In the genomic region with DNA sequence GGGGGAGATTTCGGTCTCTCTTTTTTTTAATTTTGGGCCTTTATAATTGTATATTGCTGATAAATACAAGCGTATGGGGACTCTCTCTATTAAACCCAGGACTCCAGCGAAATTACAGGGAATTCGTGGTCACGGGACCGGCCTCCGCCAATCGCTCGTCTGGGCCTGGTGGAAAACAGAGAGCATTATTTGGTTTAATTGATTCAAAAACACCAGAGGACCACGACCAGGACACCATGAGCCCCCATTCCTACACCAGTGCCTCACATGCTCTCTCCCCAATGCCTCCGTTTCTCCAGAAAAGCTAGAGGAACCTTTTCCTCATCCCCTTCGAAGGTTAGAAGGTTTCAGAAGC, we compare ENCODE assay signal across 8 cellular contexts. TPM values are rescaled to one million over a fixed set of nuclear protein-coding genes. Genes with fewer than 3 reads are reported as not detected.
DNase-seq lines count a peak whose midpoint lies in the region; ATAC-seq, FAIRE-seq and TF ChIP-seq lines count a peak whose summit lies in the region.

Gene HOXB2, minus strand, starts transcription at position 88 of the 355 bp plus-strand sequence. CDS start 198 bp downstream, outside the sequence.

- H3K27me3 ChIP-seq in left ventricle myocardium inferior (ENCODE audit: low read depth) (peaks cover 100% of the 10 kb centered on the region), gastrocnemius medialis (peaks cover 16 to 38% (median 20%) of the 10 kb centered on the region in 3 donors)

- peaks cover 68% of the 10 kb centered on the region for H3K27me3 Mint-ChIP-seq in activated CD4-positive, alpha-beta T cell treated with anti-CD3 and anti-CD28 coated beads, Interleukin-2, amount 10 ng/mL, durations not matched to agents 7 days and 5 days
- H3K27me3 Mint-ChIP-seq in activated B cell treated with CpG ODN at 0.5 μM for 24 hours = peaks cover 34% of the 10 kb centered on the region

- POLR2A ChIA-PET in activated CD4-positive, alpha-beta T cell treated with anti-CD3 and anti-CD28 coated beads, Interleukin-2, amount 10 ng/mL, durations not matched to agents 7 days and 5 days (lab: Charles Lee) = no interaction called here
- POLR2A ChIA-PET in activated B cell treated with CpG ODN at 0.5 μM for 24 hours (lab: Charles Lee) = no interaction called here

- H3K36me3 Mint-ChIP-seq in activated CD4-positive, alpha-beta T cell treated with anti-CD3 and anti-CD28 coated beads, Interleukin-2, amount 10 ng/mL, durations not matched to agents 7 days and 5 days (ENCODE audit: low read depth) = peaks cover 7% of the 10 kb centered on the region
- H3K36me3 Mint-ChIP-seq in activated B cell treated with CpG ODN at 0.5 μM for 24 hours (ENCODE audit: low read depth) = peaks cover 5% of the 10 kb centered on the region

- no peaks in the 10 kb centered on the region for H3K9me3 ChIP-seq in left ventricle myocardium inferior (replicated peaks)
- no peaks in the 10 kb centered on the region for H3K9me3 ChIP-seq in gastrocnemius medialis

- TF ChIP-seq CTCF in activated B cell treated with CpG ODN at 0.5 μM for 24 hours (IDR thresholded peaks at IDR 0.05) (no peak), left ventricle myocardium inferior (IDR thresholded peaks at IDR 0.05; ENCODE audit: borderline replicate concordance) (no peak), gastrocnemius medialis (IDR thresholded peaks at IDR 0.05 in 4 of 5, conservative IDR thresholded peaks at IDR 0.05 in 1 of 5) (no peak)

- ATAC-seq in activated B cell treated with CpG ODN at 0.5 μM for 24 hours (ENCODE audit: low read depth) = no peak
- ATAC-seq in gastrocnemius medialis = no peak
- ATAC-seq in GM18858 (IDR thresholded peaks at IDR 0.05; ENCODE audit: unreplicated experiment) = no peak

- H3K27ac ChIP-seq in left ventricle myocardium inferior (replicated peaks) = peak within 1 kb of the TSS; percentile 90
- H3K27ac ChIP-seq in gastrocnemius medialis = peak within 1 kb of the TSS; percentile 80 to 94 (median 85)

- TF ChIP-seq POLR2A in gastrocnemius medialis (IDR thresholded peaks at IDR 0.05) = no peak

- H3K9me3 Mint-ChIP-seq in activated CD4-positive, alpha-beta T cell treated with anti-CD3 and anti-CD28 coated beads, Interleukin-2, amount 10 ng/mL, durations not matched to agents 7 days and 5 days = no peaks in the 10 kb centered on the region
- H3K9me3 Mint-ChIP-seq in activated B cell treated with CpG ODN at 0.5 μM for 24 hours = no peaks in the 10 kb centered on the region

- H3K4me3 Mint-ChIP-seq in activated CD4-positive, alpha-beta T cell treated with anti-CD3 and anti-CD28 coated beads, Interleukin-2, amount 10 ng/mL, durations not matched to agents 7 days and 5 days = peak within 1 kb of the TSS; percentile 79
- peak within 1 kb of the TSS; percentile 88 for H3K4me3 Mint-ChIP-seq in activated B cell treated with CpG ODN at 0.5 μM for 24 hours

- H3K36me3 ChIP-seq in left ventricle myocardium inferior (no peaks in the 10 kb centered on the region), gastrocnemius medialis (no peaks in the 10 kb centered on the region)

- peak within 1 kb of the TSS; percentile 86 for H3K27ac Mint-ChIP-seq in activated CD4-positive, alpha-beta T cell treated with anti-CD3 and anti-CD28 coated beads, Interleukin-2, amount 10 ng/mL, durations not matched to agents 7 days and 5 days
- peak within 1 kb of the TSS; percentile 82 for H3K27ac Mint-ChIP-seq in activated B cell treated with CpG ODN at 0.5 μM for 24 hours

- peaks cover 46% of the 10 kb centered on the region for H3K4me1 ChIP-seq in left ventricle myocardium inferior
- H3K4me1 ChIP-seq in gastrocnemius medialis = peaks cover 10 to 40% of the 10 kb centered on the region in 2 donors

- no peak for DNase-seq in activated CD4-positive, alpha-beta T cell treated with anti-CD3 and anti-CD28 coated beads, Interleukin-2, amount 10 ng/mL, durations not matched to agents 7 days and 5 days
- DNase-seq in activated CD4-positive, alpha-beta T cell treated with anti-CD3 and anti-CD28 coated beads for 4 hours = no peak
- no peak for DNase-seq in activated B cell treated with CpG ODN at 0.5 μM for 24 hours
- DNase-seq in left ventricle myocardium inferior = peak; percentile 45
- DNase-seq in gastrocnemius medialis = no peak
- DNase-seq in GM19239 (ENCODE audit: insufficient read length, low spot score) = no peak
- no peak for DNase-seq in SKM-1 treated with dmso at 0.1 percent for 144 hours (lab: John Stamatoyannopoulos, UW; ENCODE audit: unreplicated experiment)

- H3K4me1 Mint-ChIP-seq in activated CD4-positive, alpha-beta T cell treated with anti-CD3 and anti-CD28 coated beads, Interleukin-2, amount 10 ng/mL, durations not matched to agents 7 days and 5 days = peaks cover 41% of the 10 kb centered on the region
- peaks cover 40% of the 10 kb centered on the region for H3K4me1 Mint-ChIP-seq in activated B cell treated with CpG ODN at 0.5 μM for 24 hours

- peak within 1 kb of the TSS; percentile 74 for H3K4me3 ChIP-seq in left ventricle myocardium inferior
- H3K4me3 ChIP-seq in gastrocnemius medialis = peak within 1 kb of the TSS; percentile 59 to 76 (median 68)

- in situ Hi-C loops in gastrocnemius medialis (cut with MboI; ENCODE audit: low sequenced_read_pairs in 4 of 4) = no loop called here

- FAIRE-seq in GM19239 (lab: Jason Lieb, UNC) = no peak

- intact Hi-C loops in activated B cell treated with CpG ODN at 0.5 μM for 24 hours (cut with micrococcal nuclease) = no loop called here
- intact Hi-C loops in left ventricle myocardium inferior (cut with micrococcal nuclease) = no loop called here
- intact Hi-C loops in gastrocnemius medialis (cut with DNase I; ENCODE audit: low total_unique reads) = no loop called here

- CTCF ChIA-PET in activated CD4-positive, alpha-beta T cell treated with anti-CD3 and anti-CD28 coated beads, Interleukin-2, amount 10 ng/mL, durations not matched to agents 7 days and 5 days (lab: Charles Lee) = no interaction called here
- CTCF ChIA-PET in activated B cell treated with CpG ODN at 0.5 μM for 24 hours (lab: Charles Lee) = no interaction called here

RNA-seq across cellular contexts. Expression of gene HOXB2, which starts in this region (rescaled TPM):
- total RNA-seq in activated CD4-positive, alpha-beta T cell treated with anti-CD3 and anti-CD28 coated beads, Interleukin-2, amount 10 ng/mL, durations not matched to agents 7 days and 5 days = 1 to 10 TPM; 3.4 to 4.7 TPM
- total RNA-seq in activated B cell treated with CpG ODN at 0.5 μM for 24 hours = 2.2 and 2.9 TPM in 2 replicates
- 1.9 TPM for total RNA-seq in left ventricle myocardium inferior
- total RNA-seq in gastrocnemius medialis = 10 to 100 TPM in 2 of 4 donors, 1 to 10 TPM in 2; 4.1 to 22.1 (median 10.4) TPM
